In the genomic region with DNA sequence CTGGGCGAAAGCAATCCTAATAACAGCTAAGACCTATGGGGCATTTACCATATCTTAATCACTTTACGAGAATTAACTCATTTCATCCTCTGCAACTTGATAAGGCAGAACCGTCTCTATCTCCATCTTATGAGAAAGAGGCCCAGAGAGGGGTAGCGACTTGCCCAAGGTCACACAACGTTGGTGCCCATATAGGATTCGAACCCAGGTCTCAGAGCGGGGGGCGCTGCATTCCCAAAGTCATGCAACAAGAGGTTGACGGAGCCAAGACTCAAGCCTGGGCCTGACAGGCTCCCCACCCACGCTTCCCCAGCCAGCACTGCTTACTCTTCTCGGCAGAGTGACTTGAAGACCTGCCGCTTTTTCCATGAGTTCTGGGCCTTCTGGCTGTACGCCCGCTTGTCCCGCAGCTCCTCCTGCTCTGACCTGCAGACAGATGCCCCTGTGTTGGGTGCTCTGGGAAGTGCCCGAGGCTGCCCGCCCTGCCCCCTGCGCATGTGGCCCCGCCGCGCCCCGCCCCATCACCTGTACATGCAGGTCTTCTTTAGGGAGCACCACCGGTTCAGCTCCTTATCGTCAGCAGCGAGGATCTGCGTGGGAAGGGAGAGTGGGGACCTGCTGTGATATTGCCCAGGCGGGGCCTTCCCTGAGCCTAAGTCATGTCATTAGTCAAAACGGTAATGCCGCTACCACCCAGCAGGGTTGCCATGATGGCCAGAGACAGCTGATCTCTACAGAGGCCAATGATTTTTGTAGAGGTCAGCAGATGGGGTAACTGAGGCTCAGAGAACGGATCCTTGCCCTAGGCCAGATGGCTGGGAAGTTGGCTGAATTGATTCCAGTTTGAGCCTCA, we compare ENCODE assay signal across 12 cellular contexts. TPM values are rescaled to one million over a fixed set of nuclear protein-coding genes. Genes with fewer than 3 reads are reported as not detected.
DNase-seq lines count a peak whose midpoint lies in the region; ATAC-seq and TF ChIP-seq lines count a peak whose summit lies in the region.
"Had no signal": no experiment of that assay in that cellular context is flagged by ENCODE, and none has a peak within 500 bp of the region (broad histone marks: within the 10 kb centered on the region; RNA-seq: fewer than 3 reads in every experiment).

No MANE protein-coding gene starts in this region.

- CTCF ChIA-PET in activated B cell treated with CpG ODN at 0.5 μM for 24 hours (lab: Charles Lee): interaction anchor here (1.2 kb wide), 1 partner anchor 89 kb away, joined by 3 read pairs; no protein-coding TSS in a partner anchor

- H3K27me3 Mint-ChIP-seq in activated B cell treated with CpG ODN at 0.5 μM for 24 hours: no peaks in the 10 kb centered on the region
- H3K27me3 Mint-ChIP-seq: brain had no signal

- H3K4me3 ChIP-seq in vagina: no peak overlapping the region
- H3K4me3 ChIP-seq: left lung had no signal

- peaks cover 38% of the 10 kb centered on the region for H3K4me1 Mint-ChIP-seq in activated B cell treated with CpG ODN at 0.5 μM for 24 hours
- H3K4me1 Mint-ChIP-seq: brain had no signal

- no peaks in the 10 kb centered on the region for H3K9me3 ChIP-seq in vagina
- H3K9me3 ChIP-seq: left lung had no signal

- intact Hi-C loops in activated B cell treated with CpG ODN at 0.5 μM for 24 hours (cut with micrococcal nuclease): loop anchor here (1.0 kb wide), 1 partner anchor 11 kb away; a partner anchor contains a TSS
- intact Hi-C loops in vagina (cut with DNase I): no loop called here

- no peak for ATAC-seq in activated B cell treated with CpG ODN at 0.5 μM for 24 hours (ENCODE audit: low read depth)
- peak; percentile 77 for ATAC-seq in esophagus mucosa
- ATAC-seq: Right ventricle myocardium inferior had no signal

- peak; percentile 29 for DNase-seq in stimulated activated CD4-positive, alpha-beta T cell treated with anti-CD3 and anti-CD28 coated beads, Interleukin-15, amount 100 ng/mL, for 24 hours
- no peak for DNase-seq in stimulated activated CD4-positive, alpha-beta T cell treated with anti-CD3 and anti-CD28 coated beads, Interleukin-12 subunit alpha, Interleukin-12 subunit beta, amount 100 ng/mL, for 4 hours
- no peak for DNase-seq in activated B cell treated with CpG ODN at 0.5 μM for 24 hours
- DNase-seq in vagina (ENCODE audit: extremely low spot score in 2 of 2): no peak
- no peak for DNase-seq in SW 1271 (lab: John Stamatoyannopoulos, UW)
- no peak for DNase-seq in caudate nucleus (lab: John Stamatoyannopoulos, UW)
- DNase-seq in activated CD8-positive, alpha-beta memory T cell treated with anti-CD3 and anti-CD28 coated beads, Interleukin-2, amount 50 U/mL, for 4 hours: no peak
- DNase-seq: left lung, NCI-H226 had no signal

- H3K9me3 Mint-ChIP-seq in activated B cell treated with CpG ODN at 0.5 μM for 24 hours: no peaks in the 10 kb centered on the region
- H3K9me3 Mint-ChIP-seq: brain had no signal

- H3K27ac ChIP-seq in vagina (peak overlapping the region; percentile 26), caudate nucleus (ENCODE audit: low read depth, low read length) (no peak overlapping the region)
- H3K27ac ChIP-seq: left lung had no signal

- peak overlapping the region; percentile 92 for H3K27ac Mint-ChIP-seq in activated B cell treated with CpG ODN at 0.5 μM for 24 hours

- H3K4me1 ChIP-seq in vagina: peaks cover 47% of the 10 kb centered on the region

- H3K36me3 ChIP-seq in vagina: peaks cover 0 to 78% of the 10 kb centered on the region in 2 donors

- no peak for TF ChIP-seq POLR2A in vagina (IDR thresholded peaks at IDR 0.05)

- no peaks in the 10 kb centered on the region for H3K27me3 ChIP-seq in vagina
- H3K27me3 ChIP-seq: left lung had no signal

- TF ChIP-seq CTCF in activated B cell treated with CpG ODN at 0.5 μM for 24 hours (IDR thresholded peaks at IDR 0.05) (no peak), vagina (IDR thresholded peaks at IDR 0.05) (no peak)

- no peak overlapping the region for H3K4me3 Mint-ChIP-seq in activated B cell treated with CpG ODN at 0.5 μM for 24 hours

- H3K36me3 Mint-ChIP-seq in activated B cell treated with CpG ODN at 0.5 μM for 24 hours (ENCODE audit: low read depth): peaks cover 77% of the 10 kb centered on the region

- POLR2A ChIA-PET in activated B cell treated with CpG ODN at 0.5 μM for 24 hours (lab: Charles Lee): interaction anchor here (0.7 to 3.1 kb wide), 5 partner anchors 12 to 130 kb away, joined by 3 to 46 read pairs (median 4); a partner anchor contains a TSS

RNA-seq across cellular contexts. Expression of a gene that starts 10.8 kb away (rescaled TPM):
- total RNA-seq in activated B cell treated with CpG ODN at 0.5 μM for 24 hours: 44.7 and 48.1 TPM in 2 replicates
- 22.5 TPM for total RNA-seq in esophagus mucosa
- 21.6 TPM for total RNA-seq in vagina

RNA-seq across cellular contexts. Expression of a gene that starts 11.3 kb away (rescaled TPM):
- total RNA-seq in activated B cell treated with CpG ODN at 0.5 μM for 24 hours: 37.8 and 39.1 TPM in 2 replicates
- total RNA-seq in esophagus mucosa: 42.2 TPM
- 18.2 TPM for total RNA-seq in vagina

RNA-seq across cellular contexts. Expression of a gene that starts 13.8 kb away (rescaled TPM):
- total RNA-seq in activated B cell treated with CpG ODN at 0.5 μM for 24 hours: 10.1 and 10.9 TPM in 2 replicates
- 8.4 TPM for total RNA-seq in esophagus mucosa
- 22.8 TPM for total RNA-seq in vagina

RNA-seq across cellular contexts. Expression of a gene that starts 32.1 kb away (rescaled TPM):
- total RNA-seq in activated B cell treated with CpG ODN at 0.5 μM for 24 hours (not detected in 2 replicates), esophagus mucosa (61.5 TPM), vagina (29.0 TPM)
- total RNA-seq: Right ventricle myocardium inferior had no signal

RNA-seq across cellular contexts. Expression of a gene that starts 37.7 kb away (rescaled TPM):
- total RNA-seq in activated B cell treated with CpG ODN at 0.5 μM for 24 hours (0.12 TPM in 1 of 2 replicates, not detected in the other), esophagus mucosa (7.9 TPM), vagina (36.6 TPM)
